11 cellular contexts compared by ENCODE assay signal in genomic region chr17:82681547-82681946, GRCh38. TPM values are rescaled to one million over a fixed set of nuclear protein-coding genes. Genes with fewer than 3 reads are reported as not detected.
"Had no signal": no experiment of that assay in that cellular context is flagged by ENCODE, and none has a peak within 500 bp of the region (broad histone marks: within the 10 kb centered on the region; RNA-seq: fewer than 3 reads in every experiment).

No MANE protein-coding gene starts in this region.

- DNase-seq: GM23248, GOT3, H7, HFFc6, KG1 had no signal

- ATAC-seq: HCT116, HepG2 had no signal

- H3K4me3 Mint-ChIP-seq: HFFc6, IgD-negative memory B cell had no signal

- H3K27me3 Mint-ChIP-seq: IgD-negative memory B cell had no signal

- H3K4me1 Mint-ChIP-seq: IgD-negative memory B cell had no signal

- H3K27ac Mint-ChIP-seq: HFFc6, IgD-negative memory B cell had no signal

- H3K27ac ChIP-seq: GM23248, HL-60 had no signal

RNA-seq across cellular contexts. Expression of gene FN3K, which starts 53.9 kb away (rescaled TPM):
- total RNA-seq: H4, HT1080 had no signal
